ENCODE assay signal across 8 cellular contexts in genomic region chr2:27369471-27370025, GRCh38. TPM values are rescaled to one million over a fixed set of nuclear protein-coding genes. Genes with fewer than 3 reads are reported as not detected.
A peak's percentile ranks its signal among the peaks of the same experiment; 100 is the strongest.
DNase-seq lines count a peak whose midpoint lies in the region; ATAC-seq, FAIRE-seq and TF ChIP-seq lines count a peak whose summit lies in the region.

No MANE protein-coding gene starts in this region.

- peaks cover 3% of the 10 kb centered on the region; the same call in 1 of the 2 replicates for H3F3A ChIP-seq in DOHH2 (ENCODE audit: control insufficient read depth, insufficient read depth)

- H3K4me3 ChIP-seq in DOHH2 (ENCODE audit: low read length) (peak overlapping the region; percentile 87), breast epithelium (peak overlapping the region; percentile 79 to 100 (median 95)), skin epidermis (peak overlapping the region; percentile 77 to 100 (median 96))

- TF ChIP-seq POLR2A in H54 (IDR thresholded peaks at IDR 0.05; ENCODE audit: low read depth, low read length) (no peak), breast epithelium (IDR thresholded peaks at IDR 0.05) (no peak)

- TF ChIP-seq CTCF in DOHH2 (IDR thresholded peaks at IDR 0.05; ENCODE audit: low read depth, low read length, poor library complexity, severe bottlenecking), result no peak
- TF ChIP-seq CTCF in breast epithelium (IDR thresholded peaks at IDR 0.05), result no peak

- H3K9me3 ChIP-seq in DOHH2 (ENCODE audit: control insufficient read depth, insufficient read depth, low read length), result no peaks in the 10 kb centered on the region
- no peaks in the 10 kb centered on the region for H3K9me3 ChIP-seq in breast epithelium

- DNase-seq in H54 (ENCODE audit: insufficient read length, low spot score), result peak; percentile 81
- DNase-seq in NCI-H460 (ENCODE audit: extremely low read depth, low read depth), result peak; percentile 28
- peak in 1 of 2 donors; percentile 52 for DNase-seq in breast epithelium (ENCODE audit: low spot score in 2 of 2)
- peak; percentile 80 for DNase-seq in iPS-NIHi7 (ENCODE audit: extremely low spot score)
- no peak for DNase-seq in stimulated activated CD4-positive, alpha-beta T cell treated with anti-CD3 and anti-CD28 coated beads, Interleukin-4, amount 100 ng/mL, for 1 hour

- no peaks in the 10 kb centered on the region for H3K9me2 ChIP-seq in DOHH2 (replicated peaks; ENCODE audit: control insufficient read depth, low read length)

- FAIRE-seq in H54 (lab: Jason Lieb, UNC), result no peak

- H3K79me2 ChIP-seq in DOHH2 (ENCODE audit: control insufficient read depth, low read length), result peaks cover 57% of the 10 kb centered on the region

- intact Hi-C loops in breast epithelium (cut with DNase I; ENCODE audit: low total_unique reads), result no loop called here

- H3K27me3 ChIP-seq in DOHH2 (ENCODE audit: control insufficient read depth, low read length) (no peaks in the 10 kb centered on the region), breast epithelium (no peaks in the 10 kb centered on the region)

- H3K27ac ChIP-seq in DOHH2 (ENCODE audit: low read depth, low read length), result peak overlapping the region; percentile 31
- peak overlapping the region; percentile 93 to 96 for H3K27ac ChIP-seq in breast epithelium
- peak overlapping the region; percentile 82 to 98 (median 94) for H3K27ac ChIP-seq in skin epidermis

- H3K36me3 ChIP-seq in DOHH2 (ENCODE audit: control insufficient read depth, low read length) (peaks cover 76% of the 10 kb centered on the region), breast epithelium (peaks cover 12% of the 10 kb centered on the region)

- ATAC-seq in activated CD4-positive, CD25-positive, alpha-beta regulatory T cell treated with anti-CD3 and anti-CD28 coated beads, Interleukin-2, amount 50 U/mL, for 24 hours, result no peak

- H3K4me1 ChIP-seq in DOHH2 (ENCODE audit: control insufficient read depth, low read length), result peaks cover 27% of the 10 kb centered on the region
- peaks cover 9 to 17% of the 10 kb centered on the region in 2 donors for H3K4me1 ChIP-seq in breast epithelium

- H4K20me1 ChIP-seq in DOHH2 (ENCODE audit: control insufficient read depth, insufficient read depth, low read depth, low read length), result peaks cover 4% of the 10 kb centered on the region; the same call in 1 of the 2 replicates

- peak overlapping the region; percentile 84 for H3K4me2 ChIP-seq in DOHH2 (ENCODE audit: low read length)

RNA-seq across cellular contexts. Expression of gene EIF2B4, which starts 0.6 kb away (rescaled TPM):
- total RNA-seq in NCI-H460 (2014; rRNA removed; shearing (Covaris generic)), result 28.7 and 31.2 TPM in 2 replicates
- polyA plus RNA-seq in NCI-H460 (2014; cell fraction: nucleus; rRNA removed), result 31.6 and 34.0 TPM in 2 replicates
- total RNA-seq in breast epithelium, result 10 to 100 TPM; 38.1 to 48.9 (median 47.9) TPM

RNA-seq across cellular contexts. Expression of gene SNX17, which starts 0.9 kb away (rescaled TPM):
- total RNA-seq in NCI-H460 (2014; rRNA removed; shearing (Covaris generic)), result 80.9 and 88.7 TPM in 2 replicates
- 94.1 and 94.6 TPM in 2 replicates for polyA plus RNA-seq in NCI-H460 (2014; cell fraction: nucleus; rRNA removed)
- 100 to 1,000 TPM; 109 to 121 (median 116) TPM for total RNA-seq in breast epithelium

RNA-seq across cellular contexts. Expression of gene ZNF513, which starts 11.0 kb away (rescaled TPM):
- 7.0 and 7.3 TPM in 2 replicates for total RNA-seq in NCI-H460 (2014; rRNA removed; shearing (Covaris generic))
- polyA plus RNA-seq in NCI-H460 (2014; cell fraction: nucleus; rRNA removed), result 8.2 and 10.3 TPM in 2 replicates
- total RNA-seq in breast epithelium, result 10 to 100 TPM in 2 of 3 donors, 1 to 10 TPM in 1; 5.9 to 22.5 (median 15.7) TPM

RNA-seq across cellular contexts. Expression of gene GTF3C2, which starts 13.0 kb away (rescaled TPM):
- total RNA-seq in NCI-H460 (2014; rRNA removed; shearing (Covaris generic)), result 59.8 and 66.5 TPM in 2 replicates
- polyA plus RNA-seq in NCI-H460 (2014; cell fraction: nucleus; rRNA removed), result 66.1 and 73.7 TPM in 2 replicates
- 10 to 100 TPM; 32.6 to 63.5 (median 55.7) TPM for total RNA-seq in breast epithelium

RNA-seq across cellular contexts. Expression of gene PPM1G, which starts 39.8 kb away (rescaled TPM):
- total RNA-seq in NCI-H460 (2014; rRNA removed; shearing (Covaris generic)), result 108 and 112 TPM in 2 replicates
- 142 and 143 TPM in 2 replicates for polyA plus RNA-seq in NCI-H460 (2014; cell fraction: nucleus; rRNA removed)
- total RNA-seq in breast epithelium, result 10 to 100 TPM; 46.2 to 59.0 (median 54.4) TPM

Comparison
In these comparisons a context has a peak if more than half of its experiments do, and no peak if none do; other contexts are left out.
1. H3K27ac ChIP-seq: peak in every context shown above with its lines; median percentile 94 in breast epithelium; 94 in skin epidermis; 31 in DOHH2.